8 cellular contexts compared by ENCODE assay signal in genomic region chr17:82424001-82424862, GRCh38. TPM values are rescaled to one million over a fixed set of nuclear protein-coding genes. Genes with fewer than 3 reads are reported as not detected.
A peak's percentile ranks its signal among the peaks of the same experiment; 100 is the strongest.
DNase-seq lines count a peak whose midpoint lies in the region; ATAC-seq and TF ChIP-seq lines count a peak whose summit lies in the region.

No MANE protein-coding gene starts in this region.

- DNase-seq in NOMO-1 treated with DMSO at 0.1 percent for 48 hours (lab: John Stamatoyannopoulos, UW; ENCODE audit: unreplicated experiment) (peak; percentile 41), NOMO-1 treated with dmso at 0.1 percent for 144 hours (lab: John Stamatoyannopoulos, UW; ENCODE audit: unreplicated experiment) (no peak), NCI-H774 (lab: John Stamatoyannopoulos, UW) (peak; percentile 23), activated T-helper 1 cell treated with Interleukin-2 at 50 U/mL for 16 hours (ENCODE audit: low read depth) (peak; percentile 16), germinal center (ENCODE audit: low spot score) (peak; percentile 53), omental fat pad (ENCODE audit: low spot score) (no peak), DMS153 (lab: John Stamatoyannopoulos, UW) (no peak)
- DNase-seq in stimulated activated CD4-positive, alpha-beta T cell treated with anti-CD3 and anti-CD28 coated beads, Interleukin-2, amount 100 ng/mL, for 24 hours: peak; percentile 71 to 74

- no peak for ATAC-seq in omental fat pad (ENCODE audit: low FRiP score)

- TF ChIP-seq CTCF in omental fat pad (IDR thresholded peaks at IDR 0.05): peak in 1 of 3 donors; percentile 56

RNA-seq across cellular contexts. Expression of gene OGFOD3, which starts 5.8 kb away (rescaled TPM):
- 10 to 100 TPM; 22.9 to 31.6 (median 28.6) TPM for total RNA-seq in omental fat pad

RNA-seq across cellular contexts. Expression of gene HEXD, which starts 6.1 kb away (rescaled TPM):
- total RNA-seq in omental fat pad: 10 to 100 TPM; 29.1 to 66.4 (median 47.3) TPM

RNA-seq across cellular contexts. Expression of gene CYBC1, which starts 26.3 kb away (rescaled TPM):
- total RNA-seq in omental fat pad: 10 to 100 TPM; 43.8 to 74.6 (median 68.4) TPM

RNA-seq across cellular contexts. Expression of gene NARF, which starts 34.3 kb away (rescaled TPM):
- 10 to 100 TPM; 31.8 to 48.7 (median 35.7) TPM for total RNA-seq in omental fat pad

RNA-seq across cellular contexts. Expression of gene UTS2R, which starts 52.7 kb away (rescaled TPM):
- not detected for total RNA-seq in omental fat pad

Comparison
In these comparisons a context has a peak if more than half of its experiments do, and no peak if none do; other contexts are left out.
1. DNase-seq: peak in NOMO-1 treated with DMSO at 0.1 percent for 48 hours (single experiment), NCI-H774 (single experiment), activated T-helper 1 cell treated with Interleukin-2 at 50 U/mL for 16 hours (single experiment), germinal center (single experiment) and stimulated activated CD4-positive, alpha-beta T cell treated with anti-CD3 and anti-CD28 coated beads, Interleukin-2, amount 100 ng/mL, for 24 hours (2 of 2); none in NOMO-1 treated with dmso at 0.1 percent for 144 hours (single experiment), omental fat pad (single experiment) and DMS153 (single experiment).